Comparison of ENCODE assay signal across 1 cellular context in genomic region chr9:107269681-107270080, GRCh38.
TF ChIP-seq lines count a peak whose summit lies in the region.

No MANE protein-coding gene starts in this region.

TF ChIP-seq in WTC11, 78 proteins besides CTCF, POLR2A, EP300 and RAD21:
- TF ChIP-seq AFF4 (CRISPR knock-in tag; IDR thresholded peaks at IDR 0.05; ENCODE audit: borderline replicate concordance) (no peak), ESRRA (CRISPR knock-in tag; IDR thresholded peaks at IDR 0.05; ENCODE audit: borderline replicate concordance) (no peak), SMAD3 (CRISPR knock-in tag; IDR thresholded peaks at IDR 0.05; ENCODE audit: borderline replicate concordance) (no peak), GTF2I (CRISPR knock-in tag; conservative IDR thresholded peaks at IDR 0.05) (no peak), MXD4 (CRISPR knock-in tag; IDR thresholded peaks at IDR 0.05; ENCODE audit: borderline replicate concordance) (no peak), NFATC4 (CRISPR knock-in tag; IDR thresholded peaks at IDR 0.05) (no peak), FOXK1 (CRISPR knock-in tag; IDR thresholded peaks at IDR 0.05) (no peak), EMX1 (CRISPR knock-in tag; IDR thresholded peaks at IDR 0.05) (no peak), NR2C2 (CRISPR knock-in tag; IDR thresholded peaks at IDR 0.05) (no peak), E2F5 (CRISPR knock-in tag; IDR thresholded peaks at IDR 0.05) (no peak), GABPB1 (CRISPR knock-in tag; IDR thresholded peaks at IDR 0.05) (no peak), E2F4 (CRISPR knock-in tag; IDR thresholded peaks at IDR 0.05; ENCODE audit: borderline replicate concordance, low read depth) (no peak), RORB (CRISPR knock-in tag; IDR thresholded peaks at IDR 0.05) (no peak), HMGXB4 (CRISPR knock-in tag; IDR thresholded peaks at IDR 0.05) (no peak), ZNF416 (CRISPR knock-in tag; IDR thresholded peaks at IDR 0.05) (no peak), ELF4 (CRISPR knock-in tag; IDR thresholded peaks at IDR 0.05; ENCODE audit: low read depth) (no peak), JUN (CRISPR knock-in tag; IDR thresholded peaks at IDR 0.05) (no peak), FOXP1 (CRISPR knock-in tag; IDR thresholded peaks at IDR 0.05; ENCODE audit: borderline replicate concordance) (no peak), USF1 (CRISPR knock-in tag; IDR thresholded peaks at IDR 0.05) (no peak), ETV6 (CRISPR knock-in tag; IDR thresholded peaks at IDR 0.05) (no peak)
